In the genomic region with DNA sequence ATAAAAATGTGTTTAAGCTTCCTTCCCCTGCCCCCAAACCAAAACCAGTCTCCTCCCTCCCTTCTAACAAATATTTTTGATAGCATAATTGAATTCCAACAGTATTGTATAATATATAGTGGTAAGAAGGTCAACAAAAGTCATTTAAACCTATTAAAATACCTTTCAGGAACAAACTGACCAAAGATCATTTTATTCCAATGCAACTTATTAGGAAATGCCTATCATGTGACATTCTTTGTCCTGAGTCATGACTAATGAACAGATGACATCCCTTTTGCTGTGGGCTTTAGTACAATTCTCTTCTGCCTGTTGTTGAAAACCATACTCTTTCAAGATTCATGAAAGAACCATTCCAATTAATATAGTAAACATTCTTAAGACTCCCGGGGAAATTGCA, we compare ENCODE assay signal across 12 cellular contexts. TPM values are rescaled to one million over a fixed set of nuclear protein-coding genes. Genes with fewer than 3 reads are reported as not detected.
DNase-seq lines count a peak whose midpoint lies in the region; ATAC-seq and TF ChIP-seq lines count a peak whose summit lies in the region.
"Had no signal": no experiment of that assay in that cellular context is flagged by ENCODE, and none has a peak within 500 bp of the region (broad histone marks: within the 10 kb centered on the region; RNA-seq: fewer than 3 reads in every experiment).

No MANE protein-coding gene starts in this region.

- peaks cover 73% of the 10 kb centered on the region for H3K36me3 Mint-ChIP-seq in stimulated activated effector memory CD8-positive, alpha-beta T cell treated with anti-CD3 and anti-CD28 coated beads, Interleukin-12 subunit alpha, Interleukin-12 subunit beta, amount 100 ng/mL, for 72 hours
- peaks cover 11% of the 10 kb centered on the region for H3K36me3 Mint-ChIP-seq in activated CD8-positive, alpha-beta memory T cell treated with anti-CD3 and anti-CD28 coated beads, Interleukin-2, amount 10 ng/mL, durations not matched to agents 7 days and 5 days

- H3K36me3 ChIP-seq in GM23248 (ENCODE audit: low read depth), result peaks cover 4% of the 10 kb centered on the region
- H3K36me3 ChIP-seq in adipocyte (ENCODE audit: control insufficient read depth, insufficient read depth, low read length, severe bottlenecking), result peaks cover 11% of the 10 kb centered on the region
- H3K36me3 ChIP-seq in gastroesophageal sphincter, result no peaks in the 10 kb centered on the region
- peaks cover 9% of the 10 kb centered on the region for H3K36me3 ChIP-seq in osteoblast (ENCODE audit: insufficient read depth, low read length)

- peak overlapping the region; percentile 63 for H3K27ac ChIP-seq in GM23248
- peak overlapping the region in 1 of 4 donors; percentile 6 for H3K27ac ChIP-seq in gastroesophageal sphincter
- H3K27ac ChIP-seq in osteoblast (ENCODE audit: low read depth, low read length), result no peak overlapping the region

- TF ChIP-seq CTCF in gastroesophageal sphincter (IDR thresholded peaks at IDR 0.05) (no peak), osteoblast (IDR thresholded peaks at IDR 0.05; ENCODE audit: extremely low read depth, low read depth, low read length) (no peak)

- no peaks in the 10 kb centered on the region for H3K27me3 Mint-ChIP-seq in activated CD8-positive, alpha-beta memory T cell treated with anti-CD3 and anti-CD28 coated beads, Interleukin-2, amount 10 ng/mL, durations not matched to agents 7 days and 5 days
- H3K27me3 Mint-ChIP-seq: stimulated activated memory B cell treated with anti-CD40 and anti-IgM and Interleukin-4, amounts not matched to agents 10 μg/mL and 1 μg/mL and 100 μg/mL, for 72 hours had no signal

- H3K9ac ChIP-seq in GM23248 (no peak overlapping the region), adipocyte (ENCODE audit: low read length) (peak overlapping the region; percentile 52)

- H3K27me3 ChIP-seq in GM23248 (replicated peaks; ENCODE audit: insufficient read depth) (no peaks in the 10 kb centered on the region), adipocyte (replicated peaks; ENCODE audit: control insufficient read depth, insufficient read depth, low read length) (no peaks in the 10 kb centered on the region), gastroesophageal sphincter (no peaks in the 10 kb centered on the region), osteoblast (ENCODE audit: insufficient read depth, low read length) (no peaks in the 10 kb centered on the region)

- H3K79me2 ChIP-seq in GM23248 (ENCODE audit: insufficient read depth) (no peaks in the 10 kb centered on the region), osteoblast (ENCODE audit: insufficient read depth, low read length) (no peaks in the 10 kb centered on the region)

- WGBS in GM23248 (ENCODE audit: low coverage in 1 of 2, low lambda C conversion rate in 2 of 2, missing lambda C conversion rate in 2 of 2), 2 experiments, result 0 to 4% methylated on average over 1 of the region's 1 CpG
- 27 to 50% methylated on average over 1 of the region's 1 CpG for WGBS in gastroesophageal sphincter (ENCODE audit: low coverage in 1 of 2), 2 donors

- no peaks in the 10 kb centered on the region for H3K9me3 Mint-ChIP-seq in stimulated activated effector memory CD8-positive, alpha-beta T cell treated with anti-CD3 and anti-CD28 coated beads, Interleukin-12 subunit alpha, Interleukin-12 subunit beta, amount 100 ng/mL, for 72 hours
- no peaks in the 10 kb centered on the region for H3K9me3 Mint-ChIP-seq in activated CD8-positive, alpha-beta memory T cell treated with anti-CD3 and anti-CD28 coated beads, Interleukin-2, amount 10 ng/mL, durations not matched to agents 7 days and 5 days (ENCODE audit: low read depth)
- H3K9me3 Mint-ChIP-seq: stimulated activated memory B cell treated with anti-CD40 and anti-IgM and Interleukin-4, amounts not matched to agents 10 μg/mL and 1 μg/mL and 100 μg/mL, for 72 hours had no signal

- CTCF ChIA-PET in activated CD8-positive, alpha-beta memory T cell treated with anti-CD3 and anti-CD28 coated beads, Interleukin-2, amount 10 ng/mL, durations not matched to agents 7 days and 5 days (lab: Charles Lee), result interaction anchor here (0.7 kb wide), 1 partner anchor 599 kb away, joined by 3 read pairs; no protein-coding TSS in a partner anchor

- no peak overlapping the region for H3K4me3 Mint-ChIP-seq in stimulated activated effector memory CD8-positive, alpha-beta T cell treated with anti-CD3 and anti-CD28 coated beads, Interleukin-12 subunit alpha, Interleukin-12 subunit beta, amount 100 ng/mL, for 72 hours
- H3K4me3 Mint-ChIP-seq in activated CD8-positive, alpha-beta memory T cell treated with anti-CD3 and anti-CD28 coated beads, Interleukin-2, amount 10 ng/mL, durations not matched to agents 7 days and 5 days, result no peak overlapping the region
- H3K4me3 Mint-ChIP-seq: stimulated activated memory B cell treated with anti-CD40 and anti-IgM and Interleukin-4, amounts not matched to agents 10 μg/mL and 1 μg/mL and 100 μg/mL, for 72 hours had no signal

- H3K4me3 ChIP-seq in GM23248 (no peak overlapping the region), adipocyte (ENCODE audit: low read length) (no peak overlapping the region), gastroesophageal sphincter (no peak overlapping the region), osteoblast (ENCODE audit: insufficient read depth, low read length) (no peak overlapping the region)

- H3K4me2 ChIP-seq in GM23248 (ENCODE audit: unreplicated experiment), result peak overlapping the region; percentile 6
- no peak overlapping the region for H3K4me2 ChIP-seq in osteoblast (ENCODE audit: insufficient read depth, low read length)

- no peak for TF ChIP-seq POLR2A in gastroesophageal sphincter (IDR thresholded peaks at IDR 0.05)

- no peaks in the 10 kb centered on the region for H3K9me2 ChIP-seq in GM23248 (ENCODE audit: insufficient read depth)

- TF ChIP-seq EP300 in gastroesophageal sphincter (IDR thresholded peaks at IDR 0.05), result no peak

- H3K9me3 ChIP-seq in GM23248 (ENCODE audit: low read depth), result no peaks in the 10 kb centered on the region
- no peaks in the 10 kb centered on the region for H3K9me3 ChIP-seq in adipocyte (ENCODE audit: control insufficient read depth, low read length)
- H3K9me3 ChIP-seq in gastroesophageal sphincter, result no peaks in the 10 kb centered on the region
- H3K9me3 ChIP-seq in osteoblast (ENCODE audit: low read depth, low read length), result no peaks in the 10 kb centered on the region

- H4K20me1 ChIP-seq in GM23248 (ENCODE audit: insufficient read depth) (no peaks in the 10 kb centered on the region), osteoblast (ENCODE audit: insufficient read depth, low read length) (no peaks in the 10 kb centered on the region)

- no peaks in the 10 kb centered on the region for H3K4me1 Mint-ChIP-seq in stimulated activated effector memory CD8-positive, alpha-beta T cell treated with anti-CD3 and anti-CD28 coated beads, Interleukin-12 subunit alpha, Interleukin-12 subunit beta, amount 100 ng/mL, for 72 hours
- H3K4me1 Mint-ChIP-seq in activated CD8-positive, alpha-beta memory T cell treated with anti-CD3 and anti-CD28 coated beads, Interleukin-2, amount 10 ng/mL, durations not matched to agents 7 days and 5 days, result no peaks in the 10 kb centered on the region
- H3K4me1 Mint-ChIP-seq: stimulated activated memory B cell treated with anti-CD40 and anti-IgM and Interleukin-4, amounts not matched to agents 10 μg/mL and 1 μg/mL and 100 μg/mL, for 72 hours had no signal

- H3K27ac Mint-ChIP-seq in stimulated activated effector memory CD8-positive, alpha-beta T cell treated with anti-CD3 and anti-CD28 coated beads, Interleukin-12 subunit alpha, Interleukin-12 subunit beta, amount 100 ng/mL, for 72 hours, result peak overlapping the region; percentile 9
- H3K27ac Mint-ChIP-seq in activated CD8-positive, alpha-beta memory T cell treated with anti-CD3 and anti-CD28 coated beads, Interleukin-2, amount 10 ng/mL, durations not matched to agents 7 days and 5 days, result no peak overlapping the region
- H3K27ac Mint-ChIP-seq: stimulated activated memory B cell treated with anti-CD40 and anti-IgM and Interleukin-4, amounts not matched to agents 10 μg/mL and 1 μg/mL and 100 μg/mL, for 72 hours had no signal

- H2AFZ ChIP-seq in GM23248, result no peak overlapping the region
- no peak overlapping the region for H2AFZ ChIP-seq in osteoblast (ENCODE audit: low read length)

- DNase-seq in GM23248 (peak; percentile 81), adipocyte (ENCODE audit: low read depth) (peak; percentile 57), GF-D8 (lab: John Stamatoyannopoulos, UW) (no peak), NCI-H187 (lab: John Stamatoyannopoulos, UW) (no peak), osteoblast (ENCODE audit: insufficient read length, low spot score, missing footprints) (no peak)
- DNase-seq in stimulated activated effector memory CD8-positive, alpha-beta T cell treated with anti-CD3 and anti-CD28 coated beads, Interleukin-12 subunit alpha, Interleukin-12 subunit beta, amount 100 ng/mL, for 72 hours (ENCODE audit: low spot score in 2 of 2), result no peak
- no peak for DNase-seq in activated CD8-positive, alpha-beta memory T cell treated with anti-CD3 and anti-CD28 coated beads, Interleukin-2, amount 10 ng/mL, durations not matched to agents 7 days and 5 days
- DNase-seq: mesendoderm, MV-4-11, T-helper 2 cell had no signal

- H3F3A ChIP-seq in GM23248 (ENCODE audit: insufficient read depth), result peaks cover 13% of the 10 kb centered on the region; the same call in 1 of the 2 replicates

- in situ Hi-C loops in GM23248 (cut with MboI), result no loop called here

- H3K4me1 ChIP-seq in GM23248 (ENCODE audit: insufficient read depth) (peaks cover 32% of the 10 kb centered on the region), adipocyte (ENCODE audit: control insufficient read depth, insufficient read depth, low read length) (peaks cover 47% of the 10 kb centered on the region), gastroesophageal sphincter (peaks cover 0 to 40% (median 5%) of the 10 kb centered on the region in 3 donors), osteoblast (ENCODE audit: insufficient read depth, low read length) (peaks cover 10% of the 10 kb centered on the region)

- ATAC-seq in gastroesophageal sphincter, result peak; percentile 59
- ATAC-seq in stimulated activated effector memory CD8-positive, alpha-beta T cell treated with anti-CD3 and anti-CD28 coated beads, Interleukin-12 subunit alpha, Interleukin-12 subunit beta, amount 100 ng/mL, for 72 hours, result no peak
- no peak for ATAC-seq in activated CD8-positive, alpha-beta memory T cell treated with anti-CD3 and anti-CD28 coated beads, Interleukin-2, amount 10 ng/mL, durations not matched to agents 7 days and 5 days
- ATAC-seq: stimulated activated memory B cell treated with anti-CD40 and anti-IgM and Interleukin-4, amounts not matched to agents 10 μg/mL and 1 μg/mL and 100 μg/mL, for 72 hours had no signal

RNA-seq across cellular contexts. Expression of a gene that starts 51.5 kb away (rescaled TPM):
- 28.7 and 40.2 TPM in 2 replicates for total RNA-seq in GM23248 (2014; rRNA removed; shearing (Covaris generic))
- 38.7 and 40.7 TPM in 2 replicates for polyA plus RNA-seq in GM23248 (2016; fragmentation: Nextera tagmentation; extraction: Ambion mirVana)
- total RNA-seq in gastroesophageal sphincter (10 to 100 TPM; 18.4 to 33.4 (median 27.5) TPM), osteoblast (23.6 and 23.9 TPM in 2 replicates)
- 10 to 100 TPM; 14.8 to 15.5 TPM for total RNA-seq in activated CD8-positive, alpha-beta memory T cell treated with anti-CD3 and anti-CD28 coated beads, Interleukin-2, amount 10 ng/mL, durations not matched to agents 7 days and 5 days

Comparison
In these comparisons a context has a peak if more than half of its experiments do, and no peak if none do; other contexts are left out.
1. DNase-seq: peak in GM23248 (single experiment) and adipocyte (single experiment); none in stimulated activated effector memory CD8-positive, alpha-beta T cell treated with anti-CD3 and anti-CD28 coated beads, Interleukin-12 subunit alpha, Interleukin-12 subunit beta, amount 100 ng/mL, for 72 hours (0 of 2), GF-D8 (single experiment), NCI-H187 (0 of 2), activated CD8-positive, alpha-beta memory T cell treated with anti-CD3 and anti-CD28 coated beads, Interleukin-2, amount 10 ng/mL, durations not matched to agents 7 days and 5 days (single experiment) and osteoblast (single experiment).